1 cellular context compared by ENCODE assay signal in the genomic region with DNA sequence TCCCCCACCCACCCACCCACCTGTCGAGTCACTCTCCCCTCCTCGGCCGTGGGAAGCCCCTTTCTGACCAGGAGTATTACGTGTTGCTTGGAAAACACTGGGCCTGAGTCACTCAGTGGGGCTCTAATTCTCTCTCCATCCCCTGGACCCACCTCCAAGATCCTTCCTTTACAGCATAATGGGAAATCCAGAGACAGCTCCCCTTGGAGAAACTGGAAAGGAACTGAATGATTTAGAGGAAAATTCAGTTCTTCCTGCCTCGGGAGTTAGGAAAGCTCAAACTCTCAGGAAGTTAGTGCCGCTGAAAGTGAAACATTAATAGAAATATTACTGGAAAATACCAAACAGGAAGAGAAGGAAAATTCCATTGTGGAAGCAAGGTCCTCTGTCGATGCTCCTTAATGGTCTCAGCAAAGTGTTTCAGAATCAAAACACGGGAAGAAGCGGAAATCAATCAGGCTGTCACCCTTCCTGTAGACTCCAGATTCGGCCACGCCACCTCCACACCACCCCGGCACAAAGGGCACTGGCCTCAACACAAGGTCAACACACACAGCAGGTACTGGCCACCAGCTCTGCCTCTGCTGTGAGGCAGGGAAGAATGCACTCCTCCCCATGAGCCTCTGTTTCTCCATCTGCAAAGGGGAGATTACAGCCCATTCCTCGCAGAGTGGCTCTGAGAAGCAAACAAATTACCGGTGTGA.
TF ChIP-seq lines count a peak whose summit lies in the region.

No MANE protein-coding gene starts in this region.

TF ChIP-seq in HepG2, 621 proteins besides CTCF, POLR2A, EP300 and RAD21 (continued from another document and continues in another):
- TF ChIP-seq EHMT2 (IDR thresholded peaks at IDR 0.05; ENCODE audit: borderline replicate concordance, low read depth, low read length) (no peak), MLLT10 (CRISPR knock-in tag; IDR thresholded peaks at IDR 0.05) (no peak), KDM3A (CRISPR knock-in tag; IDR thresholded peaks at IDR 0.05; ENCODE audit: low read depth) (peak; percentile 19; the same call in 1 of the 2 replicates), MXI1 (IDR thresholded peaks at IDR 0.05; ENCODE audit: borderline replicate concordance, low read depth, low read length) (peak; percentile 60; the same call in 1 of the 3 replicates), ESRRA (CRISPR knock-in tag; IDR thresholded peaks at IDR 0.05; ENCODE audit: low read depth) (peak; percentile 93), RBAK (CRISPR knock-in tag; IDR thresholded peaks at IDR 0.05) (no peak), NFE2 (CRISPR knock-in tag; IDR thresholded peaks at IDR 0.05) (no peak), ZNF333 (CRISPR knock-in tag; IDR thresholded peaks at IDR 0.05; ENCODE audit: borderline replicate concordance) (no peak), ZNF766 (CRISPR knock-in tag; IDR thresholded peaks at IDR 0.05; ENCODE audit: borderline replicate concordance) (peak; percentile 43; the same call in 1 of the 2 replicates), GTF3A (CRISPR knock-in tag; conservative IDR thresholded peaks at IDR 0.05) (no peak; the same call in 1 of the 2 replicates), GATA4 (IDR thresholded peaks at IDR 0.05; ENCODE audit: borderline replicate concordance, low read depth) (no peak), FOXK2 (IDR thresholded peaks at IDR 0.05) (peak; percentile 41; the same call in 1 of the 2 replicates), ZNF234 (CRISPR knock-in tag; conservative IDR thresholded peaks at IDR 0.05) (no peak), KMT2B (CRISPR knock-in tag; IDR thresholded peaks at IDR 0.05) (0 out of 2 replicates have a peak, but pooled peaks have one; percentile 52), RFXAP (CRISPR knock-in tag; IDR thresholded peaks at IDR 0.05; ENCODE audit: borderline replicate concordance) (no peak), CREM (IDR thresholded peaks at IDR 0.05) (peak; percentile 71; the same call in 1 of the 2 replicates), CREM (CRISPR knock-in tag; IDR thresholded peaks at IDR 0.05) (no peak), ATF7 (IDR thresholded peaks at IDR 0.05) (no peak), ATF7 (CRISPR knock-in tag; IDR thresholded peaks at IDR 0.05) (peak; percentile 40; the same call in 1 of the 2 replicates), ZMYM4 (CRISPR knock-in tag; IDR thresholded peaks at IDR 0.05) (peak; percentile 75), NFIB (CRISPR knock-in tag; IDR thresholded peaks at IDR 0.05; ENCODE audit: borderline replicate concordance) (no peak), ZNF225 (CRISPR knock-in tag; IDR thresholded peaks at IDR 0.05) (no peak), FOXA3 (CRISPR knock-in tag; IDR thresholded peaks at IDR 0.05) (peak; percentile 89), ZNF891 (CRISPR knock-in tag; IDR thresholded peaks at IDR 0.05) (no peak), ZNF224 (CRISPR knock-in tag; IDR thresholded peaks at IDR 0.05) (no peak), DNMT3B (CRISPR knock-in tag; conservative IDR thresholded peaks at IDR 0.05) (no peak), ZBTB42 (CRISPR knock-in tag; IDR thresholded peaks at IDR 0.05) (no peak), ZSCAN30 (CRISPR knock-in tag; IDR thresholded peaks at IDR 0.05) (no peak), ISX (CRISPR knock-in tag; conservative IDR thresholded peaks at IDR 0.05) (no peak), ZMAT3 (CRISPR knock-in tag; conservative IDR thresholded peaks at IDR 0.05) (no peak), ELF3 (CRISPR knock-in tag; IDR thresholded peaks at IDR 0.05) (peak; percentile 93)
- TF ChIP-seq, protein P1, sequence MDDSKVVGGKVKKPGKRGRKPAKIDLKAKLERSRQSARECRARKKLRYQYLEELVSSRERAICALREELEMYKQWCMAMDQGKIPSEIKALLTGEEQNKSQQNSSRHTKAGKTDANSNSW (CRISPR knock-in tag; IDR thresholded peaks at IDR 0.05; ENCODE audit: borderline replicate concordance): no peak
- TF ChIP-seq, protein P2, sequence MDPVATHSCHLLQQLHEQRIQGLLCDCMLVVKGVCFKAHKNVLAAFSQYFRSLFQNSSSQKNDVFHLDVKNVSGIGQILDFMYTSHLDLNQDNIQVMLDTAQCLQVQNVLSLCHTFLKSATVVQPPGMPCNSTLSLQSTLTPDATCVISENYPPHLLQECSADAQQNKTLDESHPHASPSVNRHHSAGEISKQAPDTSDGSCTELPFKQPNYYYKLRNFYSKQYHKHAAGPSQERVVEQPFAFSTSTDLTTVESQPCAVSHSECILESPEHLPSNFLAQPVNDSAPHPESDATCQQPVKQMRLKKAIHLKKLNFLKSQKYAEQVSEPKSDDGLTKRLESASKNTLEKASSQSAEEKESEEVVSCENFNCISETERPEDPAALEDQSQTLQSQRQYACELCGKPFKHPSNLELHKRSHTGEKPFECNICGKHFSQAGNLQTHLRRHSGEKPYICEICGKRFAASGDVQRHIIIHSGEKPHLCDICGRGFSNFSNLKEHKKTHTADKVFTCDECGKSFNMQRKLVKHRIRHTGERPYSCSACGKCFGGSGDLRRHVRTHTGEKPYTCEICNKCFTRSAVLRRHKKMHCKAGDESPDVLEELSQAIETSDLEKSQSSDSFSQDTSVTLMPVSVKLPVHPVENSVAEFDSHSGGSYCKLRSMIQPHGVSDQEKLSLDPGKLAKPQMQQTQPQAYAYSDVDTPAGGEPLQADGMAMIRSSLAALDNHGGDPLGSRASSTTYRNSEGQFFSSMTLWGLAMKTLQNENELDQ (CRISPR knock-in tag; IDR thresholded peaks at IDR 0.05; ENCODE audit: borderline replicate concordance): no peak
- TF ChIP-seq, protein P3, sequence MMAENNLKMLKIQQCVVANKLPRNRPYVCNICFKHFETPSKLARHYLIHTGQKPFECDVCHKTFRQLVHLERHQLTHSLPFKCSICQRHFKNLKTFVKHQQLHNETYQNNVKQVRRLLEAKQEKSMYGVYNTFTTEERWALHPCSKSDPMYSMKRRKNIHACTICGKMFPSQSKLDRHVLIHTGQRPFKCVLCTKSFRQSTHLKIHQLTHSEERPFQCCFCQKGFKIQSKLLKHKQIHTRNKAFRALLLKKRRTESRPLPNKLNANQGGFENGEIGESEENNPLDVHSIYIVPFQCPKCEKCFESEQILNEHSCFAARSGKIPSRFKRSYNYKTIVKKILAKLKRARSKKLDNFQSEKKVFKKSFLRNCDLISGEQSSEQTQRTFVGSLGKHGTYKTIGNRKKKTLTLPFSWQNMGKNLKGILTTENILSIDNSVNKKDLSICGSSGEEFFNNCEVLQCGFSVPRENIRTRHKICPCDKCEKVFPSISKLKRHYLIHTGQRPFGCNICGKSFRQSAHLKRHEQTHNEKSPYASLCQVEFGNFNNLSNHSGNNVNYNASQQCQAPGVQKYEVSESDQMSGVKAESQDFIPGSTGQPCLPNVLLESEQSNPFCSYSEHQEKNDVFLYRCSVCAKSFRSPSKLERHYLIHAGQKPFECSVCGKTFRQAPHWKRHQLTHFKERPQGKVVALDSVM (CRISPR knock-in tag; IDR thresholded peaks at IDR 0.05): peak; percentile 58
- TF ChIP-seq, protein P4, sequence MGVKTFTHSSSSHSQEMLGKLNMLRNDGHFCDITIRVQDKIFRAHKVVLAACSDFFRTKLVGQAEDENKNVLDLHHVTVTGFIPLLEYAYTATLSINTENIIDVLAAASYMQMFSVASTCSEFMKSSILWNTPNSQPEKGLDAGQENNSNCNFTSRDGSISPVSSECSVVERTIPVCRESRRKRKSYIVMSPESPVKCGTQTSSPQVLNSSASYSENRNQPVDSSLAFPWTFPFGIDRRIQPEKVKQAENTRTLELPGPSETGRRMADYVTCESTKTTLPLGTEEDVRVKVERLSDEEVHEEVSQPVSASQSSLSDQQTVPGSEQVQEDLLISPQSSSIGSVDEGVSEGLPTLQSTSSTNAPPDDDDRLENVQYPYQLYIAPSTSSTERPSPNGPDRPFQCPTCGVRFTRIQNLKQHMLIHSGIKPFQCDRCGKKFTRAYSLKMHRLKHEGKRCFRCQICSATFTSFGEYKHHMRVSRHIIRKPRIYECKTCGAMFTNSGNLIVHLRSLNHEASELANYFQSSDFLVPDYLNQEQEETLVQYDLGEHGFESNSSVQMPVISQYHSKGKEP (CRISPR knock-in tag; IDR thresholded peaks at IDR 0.05): no peak
- TF ChIP-seq, protein P5, sequence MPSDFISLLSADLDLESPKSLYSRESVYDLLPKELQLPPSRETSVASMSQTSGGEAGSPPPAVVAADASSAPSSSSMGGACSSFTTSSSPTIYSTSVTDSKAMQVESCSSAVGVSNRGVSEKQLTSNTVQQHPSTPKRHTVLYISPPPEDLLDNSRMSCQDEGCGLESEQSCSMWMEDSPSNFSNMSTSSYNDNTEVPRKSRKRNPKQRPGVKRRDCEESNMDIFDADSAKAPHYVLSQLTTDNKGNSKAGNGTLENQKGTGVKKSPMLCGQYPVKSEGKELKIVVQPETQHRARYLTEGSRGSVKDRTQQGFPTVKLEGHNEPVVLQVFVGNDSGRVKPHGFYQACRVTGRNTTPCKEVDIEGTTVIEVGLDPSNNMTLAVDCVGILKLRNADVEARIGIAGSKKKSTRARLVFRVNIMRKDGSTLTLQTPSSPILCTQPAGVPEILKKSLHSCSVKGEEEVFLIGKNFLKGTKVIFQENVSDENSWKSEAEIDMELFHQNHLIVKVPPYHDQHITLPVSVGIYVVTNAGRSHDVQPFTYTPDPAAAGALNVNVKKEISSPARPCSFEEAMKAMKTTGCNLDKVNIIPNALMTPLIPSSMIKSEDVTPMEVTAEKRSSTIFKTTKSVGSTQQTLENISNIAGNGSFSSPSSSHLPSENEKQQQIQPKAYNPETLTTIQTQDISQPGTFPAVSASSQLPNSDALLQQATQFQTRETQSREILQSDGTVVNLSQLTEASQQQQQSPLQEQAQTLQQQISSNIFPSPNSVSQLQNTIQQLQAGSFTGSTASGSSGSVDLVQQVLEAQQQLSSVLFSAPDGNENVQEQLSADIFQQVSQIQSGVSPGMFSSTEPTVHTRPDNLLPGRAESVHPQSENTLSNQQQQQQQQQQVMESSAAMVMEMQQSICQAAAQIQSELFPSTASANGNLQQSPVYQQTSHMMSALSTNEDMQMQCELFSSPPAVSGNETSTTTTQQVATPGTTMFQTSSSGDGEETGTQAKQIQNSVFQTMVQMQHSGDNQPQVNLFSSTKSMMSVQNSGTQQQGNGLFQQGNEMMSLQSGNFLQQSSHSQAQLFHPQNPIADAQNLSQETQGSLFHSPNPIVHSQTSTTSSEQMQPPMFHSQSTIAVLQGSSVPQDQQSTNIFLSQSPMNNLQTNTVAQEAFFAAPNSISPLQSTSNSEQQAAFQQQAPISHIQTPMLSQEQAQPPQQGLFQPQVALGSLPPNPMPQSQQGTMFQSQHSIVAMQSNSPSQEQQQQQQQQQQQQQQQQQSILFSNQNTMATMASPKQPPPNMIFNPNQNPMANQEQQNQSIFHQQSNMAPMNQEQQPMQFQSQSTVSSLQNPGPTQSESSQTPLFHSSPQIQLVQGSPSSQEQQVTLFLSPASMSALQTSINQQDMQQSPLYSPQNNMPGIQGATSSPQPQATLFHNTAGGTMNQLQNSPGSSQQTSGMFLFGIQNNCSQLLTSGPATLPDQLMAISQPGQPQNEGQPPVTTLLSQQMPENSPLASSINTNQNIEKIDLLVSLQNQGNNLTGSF (CRISPR knock-in tag; IDR thresholded peaks at IDR 0.05): 0 out of 2 replicates have a peak, but pooled peaks have one; percentile 57
- TF ChIP-seq, protein P6, sequence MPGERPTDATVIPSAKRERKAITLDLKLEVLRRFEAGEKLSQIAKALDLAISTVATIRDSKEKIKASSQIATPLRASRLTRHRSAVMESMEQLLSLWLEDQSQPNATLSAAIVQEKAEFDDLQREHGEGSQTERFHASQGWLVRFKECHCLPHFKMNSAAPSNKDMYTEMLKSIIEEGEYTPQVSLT (CRISPR knock-in tag; IDR thresholded peaks at IDR 0.05; ENCODE audit: borderline replicate concordance, low read depth): no peak
- TF ChIP-seq, protein P7, sequence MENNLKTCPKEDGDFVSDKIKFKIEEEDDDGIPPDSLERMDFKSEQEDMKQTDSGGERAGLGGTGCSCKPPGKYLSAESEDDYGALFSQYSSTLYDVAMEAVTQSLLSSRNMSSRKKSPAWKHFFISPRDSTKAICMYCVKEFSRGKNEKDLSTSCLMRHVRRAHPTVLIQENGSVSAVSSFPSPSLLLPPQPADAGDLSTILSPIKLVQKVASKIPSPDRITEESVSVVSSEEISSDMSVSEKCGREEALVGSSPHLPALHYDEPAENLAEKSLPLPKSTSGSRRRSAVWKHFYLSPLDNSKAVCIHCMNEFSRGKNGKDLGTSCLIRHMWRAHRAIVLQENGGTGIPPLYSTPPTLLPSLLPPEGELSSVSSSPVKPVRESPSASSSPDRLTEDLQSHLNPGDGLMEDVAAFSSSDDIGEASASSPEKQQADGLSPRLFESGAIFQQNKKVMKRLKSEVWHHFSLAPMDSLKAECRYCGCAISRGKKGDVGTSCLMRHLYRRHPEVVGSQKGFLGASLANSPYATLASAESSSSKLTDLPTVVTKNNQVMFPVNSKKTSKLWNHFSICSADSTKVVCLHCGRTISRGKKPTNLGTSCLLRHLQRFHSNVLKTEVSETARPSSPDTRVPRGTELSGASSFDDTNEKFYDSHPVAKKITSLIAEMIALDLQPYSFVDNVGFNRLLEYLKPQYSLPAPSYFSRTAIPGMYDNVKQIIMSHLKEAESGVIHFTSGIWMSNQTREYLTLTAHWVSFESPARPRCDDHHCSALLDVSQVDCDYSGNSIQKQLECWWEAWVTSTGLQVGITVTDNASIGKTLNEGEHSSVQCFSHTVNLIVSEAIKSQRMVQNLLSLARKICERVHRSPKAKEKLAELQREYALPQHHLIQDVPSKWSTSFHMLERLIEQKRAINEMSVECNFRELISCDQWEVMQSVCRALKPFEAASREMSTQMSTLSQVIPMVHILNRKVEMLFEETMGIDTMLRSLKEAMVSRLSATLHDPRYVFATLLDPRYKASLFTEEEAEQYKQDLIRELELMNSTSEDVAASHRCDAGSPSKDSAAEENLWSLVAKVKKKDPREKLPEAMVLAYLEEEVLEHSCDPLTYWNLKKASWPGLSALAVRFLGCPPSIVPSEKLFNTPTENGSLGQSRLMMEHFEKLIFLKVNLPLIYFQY (CRISPR knock-in tag; IDR thresholded peaks at IDR 0.05; ENCODE audit: borderline replicate concordance): no peak
